Comparison of ENCODE assay signal across 1 cellular context in genomic region chr3:190911382-190911781, GRCh38.
TF ChIP-seq lines count a peak whose summit lies in the region.

No MANE protein-coding gene starts in this region.

TF ChIP-seq in HEK293, 187 proteins besides CTCF, POLR2A, EP300 and RAD21 (continued from another document):
- TF ChIP-seq PRDM4 (tag by site-specific recombination; IDR thresholded peaks at IDR 0.05): peak; percentile 62; the same call in 1 of the 2 replicates
- TF ChIP-seq ZNF837 (tag by site-specific recombination; IDR thresholded peaks at IDR 0.05): no peak
- no peak for TF ChIP-seq ZNF561 (tag by site-specific recombination; IDR thresholded peaks at IDR 0.05; ENCODE audit: borderline replicate concordance)
- peak; percentile 66 for TF ChIP-seq ZBTB17 (tag by site-specific recombination; IDR thresholded peaks at IDR 0.05)
- no peak for TF ChIP-seq ZNF488 (tag by site-specific recombination; IDR thresholded peaks at IDR 0.05)
- 0 out of 2 replicates have a peak, but pooled peaks have one; percentile 72 for TF ChIP-seq ZNF660 (tag by site-specific recombination; IDR thresholded peaks at IDR 0.05)
TF ChIP-seq in HEK293: peak in this region for 45.
